ENCODE assay signal across 1 cellular context in genomic region chr17:1137465-1137894, GRCh38.
TF ChIP-seq lines count a peak whose summit lies in the region.

No MANE protein-coding gene starts in this region.

TF ChIP-seq in H1, 55 proteins besides CTCF, POLR2A, EP300 and RAD21:
- TF ChIP-seq ATF3 (IDR thresholded peaks at IDR 0.05; ENCODE audit: insufficient read depth, low read depth, low read length) = peak; percentile 69; the same call in 1 of the 2 replicates
- no peak for TF ChIP-seq EZH2 (IDR thresholded peaks at IDR 0.05; ENCODE audit: low read depth, low read length, severe bottlenecking)
- peak; percentile 40 for TF ChIP-seq CREB1 (IDR thresholded peaks at IDR 0.05)
